ENCODE assay signal across 28 cellular contexts in genomic region chr4:18081708-18082107, GRCh38.
"Had no signal": no experiment of that assay in that cellular context is flagged by ENCODE, and none has a peak within 500 bp of the region (broad histone marks: within the 10 kb centered on the region; RNA-seq: fewer than 3 reads in every experiment).

No MANE protein-coding gene starts in this region.

- H3K36me3 ChIP-seq: stomach, suprapubic skin, thoracic aorta, thyroid gland, tibial artery, tibial nerve, transverse colon, upper lobe of left lung, upper lobe of right lung, uterus, vagina had no signal

- H3K4me1 ChIP-seq: stomach, testis, thyroid gland, tibial artery, tibial nerve, transverse colon, upper lobe of left lung, upper lobe of right lung, uterus, vagina had no signal

- H3K4me1 Mint-ChIP-seq: stimulated activated effector memory CD8-positive, alpha-beta T cell treated with anti-CD3 and anti-CD28 coated beads, Interleukin-12 subunit alpha, Interleukin-12 subunit beta, amount 100 ng/mL, for 72 hours; stimulated activated memory B cell treated with anti-CD40 and anti-IgM and Interleukin-4, amounts not matched to agents 10 μg/mL and 1 μg/mL and 100 μg/mL, for 72 hours; stimulated activated naive B cell treated with anti-CD40 and anti-IgM and Interleukin-4, amounts not matched to agents 10 μg/mL and 1 μg/mL and 100 μg/mL, for 72 hours; stimulated activated naive CD8-positive, alpha-beta T cell treated with anti-CD3 and anti-CD28 coated beads, Interleukin-15, amount 100 ng/mL, for 72 hours had no signal

- FAIRE-seq: urothelium cell line had no signal

- H3K27me3 ChIP-seq: stomach, testis, thyroid gland, tibial artery, tibial nerve, transverse colon, upper lobe of left lung, upper lobe of right lung, uterus, vagina had no signal

- H3K36me3 Mint-ChIP-seq: stimulated activated effector memory CD8-positive, alpha-beta T cell treated with anti-CD3 and anti-CD28 coated beads, Interleukin-12 subunit alpha, Interleukin-12 subunit beta, amount 100 ng/mL, for 72 hours; stimulated activated memory B cell treated with anti-CD40 and anti-IgM and Interleukin-4, amounts not matched to agents 10 μg/mL and 1 μg/mL and 100 μg/mL, for 72 hours; stimulated activated naive B cell treated with anti-CD40 and anti-IgM and Interleukin-4, amounts not matched to agents 10 μg/mL and 1 μg/mL and 100 μg/mL, for 72 hours; type B pancreatic cell had no signal

- DNase-seq: stimulated activated CD4-positive, alpha-beta T cell treated with anti-CD3 and anti-CD28 coated beads, Interleukin-2, amount 100 ng/mL, for 48 hours; stimulated activated CD4-positive, alpha-beta T cell treated with anti-CD3 and anti-CD28 coated beads, Interleukin-4, amount 100 ng/mL, for 1 hour; stimulated activated CD4-positive, alpha-beta T cell treated with anti-CD3 and anti-CD28 coated beads, Interleukin-4, amount 100 ng/mL, for 24 hours; stimulated activated CD4-positive, alpha-beta T cell treated with anti-CD3 and anti-CD28 coated beads, Interleukin-4, amount 100 ng/mL, for 4 hours; stimulated activated CD8-positive, alpha-beta memory T cell treated with anti-CD3 and anti-CD28 coated beads, Interleukin-4, amount 100 ng/mL, for 48 hours; stimulated activated naive B cell treated with anti-CD40 and anti-IgM and Interleukin-4, amounts not matched to agents 10 μg/mL and 1 μg/mL and 100 μg/mL, for 72 hours; stimulated activated naive CD4-positive, alpha-beta T cell; stimulated activated naive CD4-positive, alpha-beta T cell treated with Interleukin-2 at 50 U/mL for 16 hours; stimulated activated naive CD8-positive, alpha-beta T cell treated with anti-CD3 and anti-CD28 coated beads, Interleukin-15, amount 100 ng/mL, for 72 hours; stimulated activated naive CD8-positive, alpha-beta T cell treated with anti-CD3 and anti-CD28 coated beads, Interleukin-15, Interleukin-2, amounts not matched to agents 100 U/mL and 50 U/mL, for 24 hours; stomach; substantia nigra; testis; thyroid gland; tibial artery; transverse colon; upper lobe of left lung; upper lobe of right lung; uterus had no signal

- H3K9me3 ChIP-seq: stomach, suprapubic skin, testis, thoracic aorta, thyroid gland, tibial artery, transverse colon, upper lobe of left lung, upper lobe of right lung, uterus, vagina had no signal

- H3K4me3 ChIP-seq: stomach, suprapubic skin, testis, thoracic aorta, thyroid gland, tibial artery, tibial nerve, transverse colon, upper lobe of left lung, upper lobe of right lung, uterus, vagina had no signal

- H3K4me3 Mint-ChIP-seq: stimulated activated effector memory CD8-positive, alpha-beta T cell treated with anti-CD3 and anti-CD28 coated beads, Interleukin-12 subunit alpha, Interleukin-12 subunit beta, amount 100 ng/mL, for 72 hours; stimulated activated memory B cell treated with anti-CD40 and anti-IgM and Interleukin-4, amounts not matched to agents 10 μg/mL and 1 μg/mL and 100 μg/mL, for 72 hours; stimulated activated naive B cell treated with anti-CD40 and anti-IgM and Interleukin-4, amounts not matched to agents 10 μg/mL and 1 μg/mL and 100 μg/mL, for 72 hours; stimulated activated naive CD8-positive, alpha-beta T cell treated with anti-CD3 and anti-CD28 coated beads, Interleukin-15, amount 100 ng/mL, for 72 hours; stimulated activated naive CD8-positive, alpha-beta T cell treated with anti-CD3 and anti-CD28 coated beads, Interleukin-15, Interleukin-2, amounts not matched to agents 100 ng/mL and 50 ng/mL, for 24 hours; type B pancreatic cell had no signal

- H3K9me3 Mint-ChIP-seq: stimulated activated memory B cell treated with anti-CD40 and anti-IgM and Interleukin-4, amounts not matched to agents 10 μg/mL and 1 μg/mL and 100 μg/mL, for 72 hours; stimulated activated naive CD8-positive, alpha-beta T cell treated with anti-CD3 and anti-CD28 coated beads, Interleukin-15, amount 100 ng/mL, for 72 hours; stimulated activated naive CD8-positive, alpha-beta T cell treated with anti-CD3 and anti-CD28 coated beads, Interleukin-15, Interleukin-2, amounts not matched to agents 100 ng/mL and 50 ng/mL, for 24 hours; type B pancreatic cell had no signal

- H3K27ac Mint-ChIP-seq: stimulated activated effector memory CD8-positive, alpha-beta T cell treated with anti-CD3 and anti-CD28 coated beads, Interleukin-12 subunit alpha, Interleukin-12 subunit beta, amount 100 ng/mL, for 72 hours; stimulated activated memory B cell treated with anti-CD40 and anti-IgM and Interleukin-4, amounts not matched to agents 10 μg/mL and 1 μg/mL and 100 μg/mL, for 72 hours; stimulated activated naive B cell treated with anti-CD40 and anti-IgM and Interleukin-4, amounts not matched to agents 10 μg/mL and 1 μg/mL and 100 μg/mL, for 72 hours; stimulated activated naive CD8-positive, alpha-beta T cell treated with anti-CD3 and anti-CD28 coated beads, Interleukin-15, amount 100 ng/mL, for 72 hours; stimulated activated naive CD8-positive, alpha-beta T cell treated with anti-CD3 and anti-CD28 coated beads, Interleukin-15, Interleukin-2, amounts not matched to agents 100 ng/mL and 50 ng/mL, for 24 hours had no signal

- ATAC-seq: stimulated activated effector memory CD8-positive, alpha-beta T cell treated with anti-CD3 and anti-CD28 coated beads, Interleukin-12 subunit alpha, Interleukin-12 subunit beta, amount 100 ng/mL, for 72 hours; stimulated activated memory B cell treated with anti-CD40 and anti-IgM and Interleukin-4, amounts not matched to agents 10 μg/mL and 1 μg/mL and 100 μg/mL, for 72 hours; stimulated activated naive B cell treated with anti-CD40 and anti-IgM and Interleukin-4, amounts not matched to agents 10 μg/mL and 1 μg/mL and 100 μg/mL, for 72 hours; stimulated activated naive CD8-positive, alpha-beta T cell treated with anti-CD3 and anti-CD28 coated beads, Interleukin-15, amount 100 ng/mL, for 72 hours; stimulated activated naive CD8-positive, alpha-beta T cell treated with anti-CD3 and anti-CD28 coated beads, Interleukin-15, Interleukin-2, amounts not matched to agents 100 U/mL and 50 U/mL, for 24 hours; upper lobe of right lung had no signal

- H3K27ac ChIP-seq: stomach, suprapubic skin, testis, thoracic aorta, thyroid gland, tibial artery, tibial nerve, transverse colon, upper lobe of left lung, upper lobe of right lung, uterus, vagina had no signal
